ENCODE assay signal across 9 cellular contexts in the genomic region with DNA sequence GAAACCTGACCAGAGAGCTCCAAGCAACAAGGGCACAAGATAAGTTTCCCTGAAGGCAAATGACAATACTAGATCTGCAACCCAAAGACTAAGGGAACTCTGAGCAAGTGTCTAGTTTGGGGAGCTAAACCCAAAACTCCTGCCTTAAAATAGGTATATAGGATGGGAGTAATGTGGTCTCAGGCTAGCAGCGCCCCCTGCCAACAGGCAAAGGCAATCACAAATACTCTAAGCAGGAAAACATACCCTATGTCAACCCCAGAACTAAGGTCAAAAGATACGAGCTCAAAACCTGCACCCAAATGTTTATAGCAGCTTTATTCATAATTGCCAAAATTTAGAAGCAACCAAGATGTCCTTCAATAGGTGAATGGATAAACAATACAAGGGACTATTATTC.
DNase-seq lines count a peak whose midpoint lies in the region; ATAC-seq, FAIRE-seq and TF ChIP-seq lines count a peak whose summit lies in the region.
"Had no signal": no experiment of that assay in that cellular context is flagged by ENCODE, and none has a peak within 500 bp of the region (broad histone marks: within the 10 kb centered on the region; RNA-seq: fewer than 3 reads in every experiment).

No MANE protein-coding gene starts in this region.

- H3K4me3 ChIP-seq in keratinocyte (ENCODE audit: control insufficient read depth in 2 of 3, extremely low read depth in 1 of 3, insufficient read depth in 2 of 3, low read depth in 1 of 3, low read length in 3 of 3): no peak overlapping the region

- no peak overlapping the region for H3K9ac ChIP-seq in keratinocyte (ENCODE audit: control insufficient read depth, extremely low read depth, insufficient read depth, low read length)

- H3K4me2 ChIP-seq in keratinocyte (ENCODE audit: control insufficient read depth, extremely low read depth, insufficient read depth, low read depth, low read length): no peak overlapping the region

- no peaks in the 10 kb centered on the region for H3K9me3 ChIP-seq in keratinocyte (ENCODE audit: control insufficient read depth, low read depth, low read length)

- ATAC-seq in GM19324 (IDR thresholded peaks at IDR 0.05; ENCODE audit: low FRiP score, unreplicated experiment): no peak
- no peak for ATAC-seq in HG03135 (IDR thresholded peaks at IDR 0.05; ENCODE audit: unreplicated experiment)
- ATAC-seq: T-cell had no signal

- no peaks in the 10 kb centered on the region for H3K9me1 ChIP-seq in keratinocyte (ENCODE audit: control insufficient read depth, extremely low read depth, insufficient read depth, low read length)

- H3K27ac ChIP-seq in keratinocyte (ENCODE audit: control insufficient read depth, insufficient read depth, low read length): no peak overlapping the region

- no peaks in the 10 kb centered on the region for H3K4me1 ChIP-seq in keratinocyte (ENCODE audit: control insufficient read depth, extremely low read depth, insufficient read depth, low read length)

- H2AFZ ChIP-seq in keratinocyte (ENCODE audit: control insufficient read depth, low read length): no peak overlapping the region

- no peaks in the 10 kb centered on the region for H4K20me1 ChIP-seq in keratinocyte (ENCODE audit: control insufficient read depth, extremely low read depth, insufficient read depth, low read length)

- H3K79me2 ChIP-seq in keratinocyte (ENCODE audit: control insufficient read depth, insufficient read depth, low read length): no peaks in the 10 kb centered on the region

- H3K36me3 ChIP-seq in keratinocyte (ENCODE audit: control insufficient read depth in 2 of 2, extremely low read depth in 1 of 2, insufficient read depth in 2 of 2, low read length in 2 of 2): no peaks in the 10 kb centered on the region

- no peaks in the 10 kb centered on the region for H3K27me3 ChIP-seq in keratinocyte (ENCODE audit: control insufficient read depth, extremely low read depth, insufficient read depth, low read length)

- dilution Hi-C loops in keratinocyte (cut with MboI; ENCODE audit: extremely low pct_ligation_motif_present, low sequenced_read_pairs): no loop called here

- FAIRE-seq in keratinocyte (lab: Jason Lieb, UNC) (no peak), urothelium cell line (lab: Jason Lieb, UNC) (no peak)

- peak; percentile 3 for DNase-seq in GDM1 (lab: John Stamatoyannopoulos, UW)
- DNase-seq in amniotic epithelial cell (ENCODE audit: low read depth): peak; percentile 22
- DNase-seq in keratinocyte (ENCODE audit: low read depth, low spot score): no peak
- peak; percentile 20 for DNase-seq in urothelium cell line (ENCODE audit: low spot score)
- no peak for DNase-seq in NCI-H2196 treated with DMSO at 0.1 percent for 48 hours (lab: John Stamatoyannopoulos, UW; ENCODE audit: unreplicated experiment)

- TF ChIP-seq CTCF in LNCAP (IDR thresholded peaks at IDR 0.05) (peak; percentile 56), keratinocyte (optimal IDR thresholded peaks at IDR 0.05 in 1 of 3, IDR thresholded peaks at IDR 0.05 in 1 of 3, conservative IDR thresholded peaks at IDR 0.05 in 1 of 3; ENCODE audit: extremely low read depth in 1 of 3, insufficient read depth in 2 of 3, low read length in 3 of 3) (peak; percentile 52 to 76 (median 62))

Comparison
In these comparisons a context has a peak if more than half of its experiments do, and no peak if none do; other contexts are left out.
1. DNase-seq: peak in GDM1 (single experiment), amniotic epithelial cell (single experiment) and urothelium cell line (single experiment); none in keratinocyte (single experiment) and NCI-H2196 treated with DMSO at 0.1 percent for 48 hours (single experiment).